In genomic region chr20:20366896-20367680, GRCh38 we compare ENCODE assay signal across 9 cellular contexts. TPM values are rescaled to one million over a fixed set of nuclear protein-coding genes. Genes with fewer than 3 reads are reported as not detected.
DNase-seq lines count a peak whose midpoint lies in the region; ATAC-seq lines count a peak whose summit lies in the region.
"Had no signal": no experiment of that assay in that cellular context is flagged by ENCODE, and none has a peak within 500 bp of the region (broad histone marks: within the 10 kb centered on the region; RNA-seq: fewer than 3 reads in every experiment).

No MANE protein-coding gene starts in this region.

- peak overlapping the region; percentile 36 for H3K9ac ChIP-seq in iPS-18a (ENCODE audit: low read length)

- H3K4me1 ChIP-seq in iPS-18a (ENCODE audit: control insufficient read depth, low read depth, low read length) (peaks cover 33% of the 10 kb centered on the region), thymus (ENCODE audit: control insufficient read depth, insufficient read depth, low read length) (peaks cover 3% of the 10 kb centered on the region)

- no peak for ATAC-seq in activated naive CD4-positive, alpha-beta T cell treated with anti-CD3 and anti-CD28 coated beads, Interleukin-2, amount 50 U/mL, for 72 hours

- WGBS in thymus: 3% methylated on average over 70 of the region's 70 CpGs

- H3K27me3 Mint-ChIP-seq in activated naive CD4-positive, alpha-beta T cell treated with anti-CD3 and anti-CD28 coated beads for 36 hours (ENCODE audit: low read depth): peaks cover 67% of the 10 kb centered on the region
- H3K27me3 Mint-ChIP-seq in activated naive CD4-positive, alpha-beta T cell treated with anti-CD3 and anti-CD28 coated beads, Interleukin-2, amount 10 ng/mL, durations not matched to agents 7 days and 5 days: peaks cover 89% of the 10 kb centered on the region

- H3K4me1 Mint-ChIP-seq in activated naive CD4-positive, alpha-beta T cell treated with anti-CD3 and anti-CD28 coated beads for 36 hours (ENCODE audit: low read depth): peaks cover 22% of the 10 kb centered on the region
- H3K4me1 Mint-ChIP-seq in activated naive CD4-positive, alpha-beta T cell treated with anti-CD3 and anti-CD28 coated beads, Interleukin-2, amount 10 ng/mL, durations not matched to agents 7 days and 5 days: peaks cover 20% of the 10 kb centered on the region

- CTCF ChIA-PET in activated naive CD4-positive, alpha-beta T cell treated with anti-CD3 and anti-CD28 coated beads for 36 hours (lab: Charles Lee): no interaction called here
- CTCF ChIA-PET in activated naive CD4-positive, alpha-beta T cell treated with anti-CD3 and anti-CD28 coated beads, Interleukin-2, amount 10 ng/mL, durations not matched to agents 7 days and 5 days (lab: Charles Lee): no interaction called here

- no peaks in the 10 kb centered on the region for H3K9me3 ChIP-seq in iPS-18a (ENCODE audit: control insufficient read depth, low read depth, low read length)
- no peaks in the 10 kb centered on the region for H3K9me3 ChIP-seq in thymus (ENCODE audit: control insufficient read depth)

- peaks cover 93% of the 10 kb centered on the region for H3K27me3 ChIP-seq in iPS-18a (ENCODE audit: control insufficient read depth, insufficient read depth, low read length)
- H3K27me3 ChIP-seq in thymus (ENCODE audit: control insufficient read depth, insufficient read depth): peaks cover 91% of the 10 kb centered on the region

- no peak overlapping the region for H3K27ac Mint-ChIP-seq in activated naive CD4-positive, alpha-beta T cell treated with anti-CD3 and anti-CD28 coated beads for 36 hours
- peak overlapping the region in 1 of 2 donors; percentile 72 for H3K27ac Mint-ChIP-seq in activated naive CD4-positive, alpha-beta T cell treated with anti-CD3 and anti-CD28 coated beads, Interleukin-2, amount 50 U/mL, for 72 hours
- no peak overlapping the region for H3K27ac Mint-ChIP-seq in activated naive CD4-positive, alpha-beta T cell treated with anti-CD3 and anti-CD28 coated beads, Interleukin-2, amount 10 ng/mL, durations not matched to agents 7 days and 5 days

- H3K4me3 ChIP-seq in iPS-18a (ENCODE audit: low read length) (peak overlapping the region; percentile 39), thymus (ENCODE audit: low read length) (peak overlapping the region; percentile 49)

- H3K36me3 ChIP-seq in iPS-18a (ENCODE audit: control insufficient read depth, low read depth, low read length) (no peaks in the 10 kb centered on the region), thymus (ENCODE audit: control insufficient read depth, insufficient read depth) (no peaks in the 10 kb centered on the region)

- intact Hi-C loops in activated naive CD4-positive, alpha-beta T cell treated with anti-CD3 and anti-CD28 coated beads for 36 hours (cut with micrococcal nuclease): loop anchor here (5.0 kb wide), 1 partner anchor 1140 kb away; no protein-coding TSS in a partner anchor

- H3K9me3 Mint-ChIP-seq in activated naive CD4-positive, alpha-beta T cell treated with anti-CD3 and anti-CD28 coated beads for 36 hours: no peaks in the 10 kb centered on the region
- H3K9me3 Mint-ChIP-seq in activated naive CD4-positive, alpha-beta T cell treated with anti-CD3 and anti-CD28 coated beads, Interleukin-2, amount 50 U/mL, for 72 hours: no peaks in the 10 kb centered on the region
- no peaks in the 10 kb centered on the region for H3K9me3 Mint-ChIP-seq in activated naive CD4-positive, alpha-beta T cell treated with anti-CD3 and anti-CD28 coated beads, Interleukin-2, amount 10 ng/mL, durations not matched to agents 7 days and 5 days

- H3K4me3 Mint-ChIP-seq in activated naive CD4-positive, alpha-beta T cell treated with anti-CD3 and anti-CD28 coated beads for 36 hours: peak overlapping the region; percentile 66
- no peak overlapping the region for H3K4me3 Mint-ChIP-seq in activated naive CD4-positive, alpha-beta T cell treated with anti-CD3 and anti-CD28 coated beads, Interleukin-2, amount 10 ng/mL, durations not matched to agents 7 days and 5 days

- H3K27ac ChIP-seq in iPS-18a (ENCODE audit: low read length) (no peak overlapping the region), thymus (ENCODE audit: low read depth) (no peak overlapping the region)

- no peaks in the 10 kb centered on the region for H3K36me3 Mint-ChIP-seq in activated naive CD4-positive, alpha-beta T cell treated with anti-CD3 and anti-CD28 coated beads for 36 hours (ENCODE audit: low read depth)
- H3K36me3 Mint-ChIP-seq in activated naive CD4-positive, alpha-beta T cell treated with anti-CD3 and anti-CD28 coated beads, Interleukin-2, amount 50 U/mL, for 72 hours: peaks cover 0 to 16% of the 10 kb centered on the region in 2 donors
- H3K36me3 Mint-ChIP-seq in activated naive CD4-positive, alpha-beta T cell treated with anti-CD3 and anti-CD28 coated beads, Interleukin-2, amount 10 ng/mL, durations not matched to agents 7 days and 5 days: peaks cover 2% of the 10 kb centered on the region

- no peak for DNase-seq in activated naive CD4-positive, alpha-beta T cell treated with anti-CD3 and anti-CD28 coated beads for 36 hours
- DNase-seq in activated naive CD4-positive, alpha-beta T cell treated with anti-CD3 and anti-CD28 coated beads, Interleukin-2, amount 50 U/mL, for 72 hours (ENCODE audit: low spot score in 2 of 2): no peak
- peak; percentile 23 to 32 for DNase-seq in activated CD4-positive, alpha-beta T cell treated with anti-CD3 and anti-CD28 coated beads, Interleukin-2, amount 50 U/mL, for 48 hours
- no peak for DNase-seq in HPDE6-E6E7 (ENCODE audit: extremely low spot score)
- no peak for DNase-seq in activated naive CD4-positive, alpha-beta T cell treated with anti-CD3 and anti-CD28 coated beads, Interleukin-2, amount 10 ng/mL, durations not matched to agents 7 days and 5 days
- no peak for DNase-seq in Ammon's horn (ENCODE audit: low spot score)

RNA-seq across cellular contexts. Expression of gene INSM1, which starts 0.8 kb away (rescaled TPM):
- under 1 TPM; 0.25 to 0.38 TPM for total RNA-seq in activated naive CD4-positive, alpha-beta T cell treated with anti-CD3 and anti-CD28 coated beads for 36 hours
- 1 to 10 TPM in 1 of 2 donors, under 1 TPM in 1; 0.41 to 7.0 TPM for total RNA-seq in activated naive CD4-positive, alpha-beta T cell treated with anti-CD3 and anti-CD28 coated beads, Interleukin-2, amount 50 U/mL, for 72 hours
- 7.6 TPM for polyA plus RNA-seq in thymus
- total RNA-seq: glomerular endothelial cell had no signal

Comparison
In these comparisons a context has a peak if more than half of its experiments do, and no peak if none do; other contexts are left out.
1. DNase-seq: peak in activated CD4-positive, alpha-beta T cell treated with anti-CD3 and anti-CD28 coated beads, Interleukin-2, amount 50 U/mL, for 48 hours (2 of 2); none in activated naive CD4-positive, alpha-beta T cell treated with anti-CD3 and anti-CD28 coated beads for 36 hours (single experiment), activated naive CD4-positive, alpha-beta T cell treated with anti-CD3 and anti-CD28 coated beads, Interleukin-2, amount 50 U/mL, for 72 hours (0 of 2), HPDE6-E6E7 (single experiment), activated naive CD4-positive, alpha-beta T cell treated with anti-CD3 and anti-CD28 coated beads, Interleukin-2, amount 10 ng/mL, durations not matched to agents 7 days and 5 days (single experiment) and Ammon's horn (single experiment).